Comparison of ENCODE assay signal across 32 cellular contexts in genomic region chr6:88709819-88710246, GRCh38.
"Had no signal": no experiment of that assay in that cellular context is flagged by ENCODE, and none has a peak within 500 bp of the region (broad histone marks: within the 10 kb centered on the region; RNA-seq: fewer than 3 reads in every experiment).

No MANE protein-coding gene starts in this region.

- H3K4me3 Mint-ChIP-seq: activated CD4-positive, alpha-beta memory T cell treated with anti-CD3 and anti-CD28 coated beads, Interleukin-2, amount 10 ng/mL, durations not matched to agents 7 days and 5 days; activated CD8-positive, alpha-beta memory T cell treated with anti-CD3 and anti-CD28 coated beads, Interleukin-2, amount 10 ng/mL, durations not matched to agents 7 days and 5 days; activated naive CD4-positive, alpha-beta T cell treated with anti-CD3 and anti-CD28 coated beads, Interleukin-2, amount 10 ng/mL, durations not matched to agents 7 days and 5 days; activated naive CD8-positive, alpha-beta T cell; activated naive CD8-positive, alpha-beta T cell treated with anti-CD3 and anti-CD28 coated beads, Interleukin-2, amount 50 U/mL, for 24 hours; brain; T-cell had no signal

- ATAC-seq: activated CD8-positive, alpha-beta memory T cell treated with anti-CD3 and anti-CD28 coated beads, Interleukin-2, amount 10 ng/mL, durations not matched to agents 7 days and 5 days; activated naive CD8-positive, alpha-beta T cell treated with anti-CD3 and anti-CD28 coated beads, Interleukin-2, amount 50 U/mL, for 24 hours; Panc1; T-cell had no signal

- H3K36me3 ChIP-seq: SJSA1 had no signal

- H3K4me1 ChIP-seq: SJSA1 had no signal

- DNase-seq: activated CD4-positive, alpha-beta memory T cell treated with anti-CD3 and anti-CD28 coated beads, Interleukin-2, amount 10 ng/mL, durations not matched to agents 7 days and 5 days; activated CD4-positive, alpha-beta T cell treated with anti-CD3 and anti-CD28 coated beads for 1 hour; activated CD4-positive, alpha-beta T cell treated with anti-CD3 and anti-CD28 coated beads for 48 hours; activated CD4-positive, CD25-positive, alpha-beta regulatory T cell; activated CD8-positive, alpha-beta memory T cell treated with anti-CD3 and anti-CD28 coated beads for 24 hours; activated CD8-positive, alpha-beta memory T cell treated with anti-CD3 and anti-CD28 coated beads, Interleukin-2, amount 10 ng/mL, durations not matched to agents 7 days and 5 days; activated CD8-positive, alpha-beta memory T cell treated with anti-CD3 and anti-CD28 coated beads, Interleukin-2, amount 50 U/mL, for 48 hours; activated effector memory CD4-positive, alpha-beta T cell treated with Interleukin-2 at 50 U/mL for 16 hours; activated naive CD4-positive, alpha-beta T cell treated with anti-CD3 and anti-CD28 coated beads, Interleukin-2, amount 10 ng/mL, durations not matched to agents 7 days and 5 days; activated naive CD8-positive, alpha-beta T cell treated with anti-CD3 and anti-CD28 coated beads, Interleukin-2, amount 50 U/mL, for 24 hours; activated T-cell treated with anti-CD3 and anti-CD28 coated beads, Interleukin-2, amount 50 U/mL, for 48 hours; anterior cingulate cortex; caudate nucleus; MM.1S; NCI-H1105; NCI-H1417 treated with DMSO at 0.1 percent for 48 hours; NCI-H1930; NCI-H2081 treated with DMSO at 0.1 percent for 48 hours; NCI-H345; NCI-H524 treated with DMSO at 0.1 percent for 48 hours; SHP77 treated with DMSO at 0.1 percent for 48 hours; SK-N-SH; T-cell; T-helper 2 cell; T-helper 9 cell had no signal

- H3K9me3 ChIP-seq: SJSA1, SK-N-SH had no signal

- H3K27me3 ChIP-seq: SJSA1 had no signal

- H3K27me3 Mint-ChIP-seq: activated CD4-positive, alpha-beta memory T cell treated with anti-CD3 and anti-CD28 coated beads, Interleukin-2, amount 10 ng/mL, durations not matched to agents 7 days and 5 days; activated CD8-positive, alpha-beta memory T cell treated with anti-CD3 and anti-CD28 coated beads, Interleukin-2, amount 10 ng/mL, durations not matched to agents 7 days and 5 days; activated naive CD4-positive, alpha-beta T cell treated with anti-CD3 and anti-CD28 coated beads, Interleukin-2, amount 10 ng/mL, durations not matched to agents 7 days and 5 days; activated naive CD8-positive, alpha-beta T cell; activated naive CD8-positive, alpha-beta T cell treated with anti-CD3 and anti-CD28 coated beads, Interleukin-2, amount 50 U/mL, for 24 hours; brain; T-cell had no signal

- H3K4me3 ChIP-seq: SJSA1 had no signal

- H3K36me3 Mint-ChIP-seq: activated naive CD4-positive, alpha-beta T cell treated with anti-CD3 and anti-CD28 coated beads, Interleukin-2, amount 10 ng/mL, durations not matched to agents 7 days and 5 days had no signal

- H3K27ac ChIP-seq: KMS-11, SJSA1, VCaP had no signal

- H3K9ac ChIP-seq: KMS-11, SK-N-SH had no signal

- H3K27ac Mint-ChIP-seq: activated CD4-positive, alpha-beta memory T cell treated with anti-CD3 and anti-CD28 coated beads, Interleukin-2, amount 10 ng/mL, durations not matched to agents 7 days and 5 days; activated CD8-positive, alpha-beta memory T cell treated with anti-CD3 and anti-CD28 coated beads, Interleukin-2, amount 10 ng/mL, durations not matched to agents 7 days and 5 days; activated naive CD4-positive, alpha-beta T cell treated with anti-CD3 and anti-CD28 coated beads, Interleukin-2, amount 10 ng/mL, durations not matched to agents 7 days and 5 days; activated naive CD8-positive, alpha-beta T cell; activated naive CD8-positive, alpha-beta T cell treated with anti-CD3 and anti-CD28 coated beads, Interleukin-2, amount 50 U/mL, for 24 hours; brain; T-cell had no signal

- H3K4me1 Mint-ChIP-seq: activated CD4-positive, alpha-beta memory T cell treated with anti-CD3 and anti-CD28 coated beads, Interleukin-2, amount 10 ng/mL, durations not matched to agents 7 days and 5 days; activated naive CD4-positive, alpha-beta T cell treated with anti-CD3 and anti-CD28 coated beads, Interleukin-2, amount 10 ng/mL, durations not matched to agents 7 days and 5 days; brain had no signal

- H3K9me3 Mint-ChIP-seq: activated CD4-positive, alpha-beta memory T cell treated with anti-CD3 and anti-CD28 coated beads, Interleukin-2, amount 10 ng/mL, durations not matched to agents 7 days and 5 days; activated naive CD4-positive, alpha-beta T cell treated with anti-CD3 and anti-CD28 coated beads, Interleukin-2, amount 10 ng/mL, durations not matched to agents 7 days and 5 days had no signal

- H3K4me2 ChIP-seq: KMS-11, SK-N-SH had no signal

- FAIRE-seq: bronchial epithelial cell had no signal
